Comparison of ENCODE assay signal across 8 cellular contexts in the genomic region with DNA sequence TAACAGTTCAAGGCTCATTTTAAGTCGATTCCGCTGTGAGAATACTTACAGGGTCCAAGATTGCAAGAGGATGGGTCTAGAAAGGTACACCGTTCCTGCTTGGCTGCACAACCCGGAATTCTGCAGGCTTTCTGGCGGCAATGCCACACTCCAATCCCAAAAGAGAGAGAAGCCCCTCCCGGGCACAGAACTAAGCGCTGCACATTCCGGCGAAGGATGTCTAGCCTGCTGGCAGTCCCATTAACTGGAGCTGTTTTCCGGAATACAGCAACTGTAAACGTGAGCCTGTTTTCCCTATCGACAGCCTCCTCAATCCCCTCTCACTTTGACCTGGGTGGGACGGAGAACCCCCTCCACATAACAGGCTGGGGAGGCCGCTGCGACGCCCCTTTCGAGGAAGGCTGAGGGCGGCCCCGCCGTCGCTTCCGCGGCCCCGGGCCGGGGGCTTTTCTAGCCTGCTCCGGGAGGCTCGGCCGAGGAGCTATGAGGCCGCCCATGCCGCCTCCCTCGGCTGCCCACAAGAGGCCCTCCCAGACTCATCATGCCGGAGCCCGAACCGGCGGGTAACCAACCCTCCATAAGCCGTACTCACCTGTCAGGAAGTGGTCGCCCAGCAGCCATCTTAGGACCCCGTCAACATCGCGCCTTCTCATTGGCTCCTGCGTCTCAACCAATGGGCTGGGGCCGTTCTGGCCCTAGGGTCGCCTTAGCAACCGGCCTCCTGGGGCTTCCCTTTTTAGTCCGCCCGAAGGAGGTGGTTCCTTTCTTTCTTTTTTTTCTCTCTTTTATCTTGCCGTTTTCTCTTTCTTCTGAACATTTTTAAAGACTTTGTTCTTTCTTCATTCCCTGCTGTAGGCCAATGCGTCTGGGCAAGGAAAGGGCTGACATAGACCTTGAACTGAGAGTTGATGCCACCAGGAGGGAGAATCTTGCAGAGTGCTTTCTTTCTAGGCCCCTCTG. TPM values are rescaled to one million over a fixed set of nuclear protein-coding genes. Genes with fewer than 3 reads are reported as not detected.
A peak's percentile ranks its signal among the peaks of the same experiment; 100 is the strongest.
DNase-seq lines count a peak whose midpoint lies in the region; ATAC-seq and TF ChIP-seq lines count a peak whose summit lies in the region.

A gene (minus strand): TSS at position 647 of the 960 bp plus-strand sequence. CDS start 5,909 bp downstream, outside the sequence.

- ATAC-seq in HG02798 (IDR thresholded peaks at IDR 0.05; ENCODE audit: poor library complexity, unreplicated experiment): peak; percentile 100

- no peaks in the 10 kb centered on the region for H3K27me3 ChIP-seq in adipocyte (replicated peaks; ENCODE audit: control insufficient read depth, insufficient read depth, low read length)
- no peaks in the 10 kb centered on the region for H3K27me3 ChIP-seq in trophoblast cell (ENCODE audit: insufficient read depth, low read length)
- no peaks in the 10 kb centered on the region for H3K27me3 ChIP-seq in transverse colon

- TF ChIP-seq POLR2A in transverse colon (IDR thresholded peaks at IDR 0.05): peak; percentile 54

- no peak within 1 kb of the TSS for H3K23ac ChIP-seq in trophoblast cell (ENCODE audit: low read length)

- peak within 1 kb of the TSS; percentile 54 for H2BK120ac ChIP-seq in trophoblast cell (ENCODE audit: insufficient read depth, low read length, poor library complexity)

- peaks cover 3% of the 10 kb centered on the region for H3K79me2 ChIP-seq in trophoblast cell (ENCODE audit: control insufficient read depth, insufficient read depth, low read length, poor library complexity)

- peak within 1 kb of the TSS; percentile 33 for H3K14ac ChIP-seq in trophoblast cell (ENCODE audit: low read length)

- H3K4me2 ChIP-seq in trophoblast cell (ENCODE audit: low read length): peak within 1 kb of the TSS; percentile 98

- H3K9me3 ChIP-seq in adipocyte (ENCODE audit: control insufficient read depth, low read length): no peaks in the 10 kb centered on the region
- H3K9me3 ChIP-seq in trophoblast cell (ENCODE audit: insufficient read depth, low read depth, low read length): no peaks in the 10 kb centered on the region
- no peaks in the 10 kb centered on the region for H3K9me3 ChIP-seq in transverse colon

- peak within 1 kb of the TSS; percentile 81 for H4K12ac ChIP-seq in trophoblast cell (ENCODE audit: low read depth, low read length)

- peak within 1 kb of the TSS; percentile 26 for H3K27ac ChIP-seq in trophoblast cell (ENCODE audit: low read depth, low read length)
- H3K27ac ChIP-seq in transverse colon: peak within 1 kb of the TSS; percentile 84 to 92 (median 86)

- H3K4ac ChIP-seq in trophoblast cell (ENCODE audit: low read depth, low read length): peak within 1 kb of the TSS; percentile 30

- peak within 1 kb of the TSS; percentile 98 for H3K4me3 ChIP-seq in GM12875 (ENCODE audit: low read depth, low read length)
- peak within 1 kb of the TSS; percentile 90 for H3K4me3 ChIP-seq in adipocyte (ENCODE audit: low read length)
- peak within 1 kb of the TSS; percentile 81 for H3K4me3 ChIP-seq in trophoblast cell (ENCODE audit: low read depth, low read length)
- peak within 1 kb of the TSS; percentile 86 to 100 (median 94) for H3K4me3 ChIP-seq in transverse colon

- no CpG with 5 or more reads among the region's 48 CpGs for WGBS in trophoblast cell (ENCODE audit: extremely low coverage, insufficient coverage, insufficient read length)
- WGBS in transverse colon (ENCODE audit: low coverage in 1 of 2), 2 donors: 0 to 1% methylated on average over 3 to 25 of the region's 48 CpGs

- in situ Hi-C loops in transverse colon (cut with MboI; ENCODE audit: low pct_ligation_motif_present in 1 of 4, low pct_unique_long_range_greater_than_20kb in 1 of 4, low sequenced_read_pairs in 3 of 4): no loop called here

- peak within 1 kb of the TSS; percentile 59 for H2AFZ ChIP-seq in trophoblast cell (ENCODE audit: insufficient read depth, low read length, poor library complexity)

- peaks cover 3% of the 10 kb centered on the region for H3K79me1 ChIP-seq in trophoblast cell (ENCODE audit: low read length)

- no peaks in the 10 kb centered on the region for H3K36me3 ChIP-seq in adipocyte (ENCODE audit: control insufficient read depth, insufficient read depth, low read length, severe bottlenecking)
- no peaks in the 10 kb centered on the region for H3K36me3 ChIP-seq in trophoblast cell (ENCODE audit: control insufficient read depth in 1 of 2, insufficient read depth in 2 of 2, low read length in 2 of 2)
- no peaks in the 10 kb centered on the region for H3K36me3 ChIP-seq in transverse colon

- H3K9ac ChIP-seq in adipocyte (ENCODE audit: low read length) (peak within 1 kb of the TSS; percentile 88), trophoblast cell (ENCODE audit: low read length) (peak within 1 kb of the TSS; percentile 61)

- H4K8ac ChIP-seq in trophoblast cell (ENCODE audit: low read depth, low read length): peak within 1 kb of the TSS; percentile 95

- H3K4me1 ChIP-seq in adipocyte (ENCODE audit: control insufficient read depth, insufficient read depth, low read length) (peaks cover 15% of the 10 kb centered on the region), trophoblast cell (ENCODE audit: control insufficient read depth in 1 of 2, insufficient read depth in 2 of 2, low read length in 2 of 2) (no peaks in the 10 kb centered on the region), transverse colon (peaks cover 12 to 37% (median 17%) of the 10 kb centered on the region in 4 donors)

- H2BK5ac ChIP-seq in trophoblast cell (ENCODE audit: low read depth, low read length, poor library complexity): peak within 1 kb of the TSS; percentile 35

- no peak within 1 kb of the TSS for H2BK12ac ChIP-seq in trophoblast cell (ENCODE audit: low read length)

- TF ChIP-seq CTCF in GM12875 (IDR thresholded peaks at IDR 0.05; ENCODE audit: borderline replicate concordance, insufficient read depth, low read depth, low read length) (no peak), transverse colon (IDR thresholded peaks at IDR 0.05) (no peak)

- no peak within 1 kb of the TSS for H2AK5ac ChIP-seq in trophoblast cell (ENCODE audit: low read length)

- no peak for TF ChIP-seq EP300 in transverse colon (IDR thresholded peaks at IDR 0.05; ENCODE audit: low read depth)

- H4K91ac ChIP-seq in trophoblast cell (ENCODE audit: low read depth, low read length): peak within 1 kb of the TSS; percentile 65

- intact Hi-C loops in cardiac septum (cut with DNase I): loop anchor here (10.0 kb wide), 1 partner anchor 413 kb away; a partner anchor contains a TSS
- intact Hi-C loops in transverse colon (cut with DNase I; ENCODE audit: low total_unique reads): no loop called here

- H3K18ac ChIP-seq in trophoblast cell (ENCODE audit: low read length): peak within 1 kb of the TSS; percentile 38

- DNase-seq in NCI-H1436 (lab: John Stamatoyannopoulos, UW) (peak; percentile 96), T follicular helper cell (ENCODE audit: low read depth) (peak; percentile 94), adipocyte (ENCODE audit: low read depth) (peak; percentile 98), cardiac septum (ENCODE audit: low spot score) (peak; percentile 95), trophoblast cell (peak; percentile 95 to 98), transverse colon (peak; percentile 94)

RNA-seq across cellular contexts. Expression of the gene that starts here (rescaled TPM):
- 62.7 TPM for total RNA-seq in cardiac septum
- 39.8 and 41.8 TPM in 2 replicates for polyA plus RNA-seq in trophoblast cell (2013)
- total RNA-seq in transverse colon: 10 to 100 TPM; 16.8 to 35.2 (median 25.4) TPM

Comparison
In these comparisons a context has a peak if more than half of its experiments do, and no peak if none do; other contexts are left out.
1. Peak in every context shown above with its lines: DNase-seq, ATAC-seq, H3K4me3 ChIP-seq and H3K27ac ChIP-seq.